30 cellular contexts compared by ENCODE assay signal in genomic region chr12:47992776-47993175, GRCh38. TPM values are rescaled to one million over a fixed set of nuclear protein-coding genes. Genes with fewer than 3 reads are reported as not detected.
"Had no signal": no experiment of that assay in that cellular context is flagged by ENCODE, and none has a peak within 500 bp of the region (broad histone marks: within the 10 kb centered on the region; RNA-seq: fewer than 3 reads in every experiment).

No MANE protein-coding gene starts in this region.

- ATAC-seq: activated CD4-positive, alpha-beta T cell treated with anti-CD3 and anti-CD28 coated beads for 36 hours; activated CD8-positive, alpha-beta T cell treated with anti-CD3 and anti-CD28 coated beads, Interleukin-2, amount 10 ng/mL, durations not matched to agents 7 days and 5 days; Panc1 had no signal

- DNase-seq: activated CD4-positive, alpha-beta T cell treated with anti-CD3 and anti-CD28 coated beads for 36 hours; activated CD4-positive, alpha-beta T cell treated with anti-CD3 and anti-CD28 coated beads, Interleukin-2, amount 10 ng/mL, durations not matched to agents 7 days and 5 days; activated CD4-positive, alpha-beta T cell treated with anti-CD3 and anti-CD28 coated beads, Interleukin-2, amount 50 U/mL, for 48 hours; activated CD8-positive, alpha-beta memory T cell treated with anti-CD3 and anti-CD28 coated beads, Interleukin-2, amount 50 U/mL, for 48 hours; activated CD8-positive, alpha-beta T cell treated with anti-CD3 and anti-CD28 coated beads, Interleukin-2, amount 10 ng/mL, durations not matched to agents 7 days and 5 days; activated gamma-delta T cell; activated naive CD4-positive, alpha-beta T cell treated with Interleukin-2 at 50 U/mL for 16 hours; activated naive CD8-positive, alpha-beta T cell treated with anti-CD3 and anti-CD28 coated beads, Interleukin-2, amount 10 ng/mL, durations not matched to agents 7 days and 5 days; activated T-cell treated with anti-CD3 and anti-CD28 coated beads, Interleukin-2, amount 50 U/mL, for 48 hours; amygdala; MM.1S; MV-4-11; NCI-H1092; NCI-H1436 treated with DMSO at 0.1 percent for 48 hours; NCI-H1694 treated with DMSO at 0.1 percent for 48 hours; NCI-H2029; NCI-H345; NCI-H524 treated with DMSO at 0.1 percent for 48 hours; SHP77; SJCRH30; T1000; WERI-Rb-1 had no signal

- H3K9me3 ChIP-seq: ascending aorta, SJCRH30 had no signal

- H3K9me3 Mint-ChIP-seq: activated CD4-positive, alpha-beta T cell treated with anti-CD3 and anti-CD28 coated beads, Interleukin-2, amount 10 ng/mL, durations not matched to agents 7 days and 5 days; activated naive CD4-positive, alpha-beta T cell treated with anti-CD3 and anti-CD28 coated beads, Interleukin-2, amount 50 U/mL, for 24 hours; activated naive CD8-positive, alpha-beta T cell treated with anti-CD3 and anti-CD28 coated beads, Interleukin-2, amount 10 ng/mL, durations not matched to agents 7 days and 5 days had no signal

- H3K27ac Mint-ChIP-seq: activated CD4-positive, alpha-beta T cell treated with anti-CD3 and anti-CD28 coated beads for 36 hours; activated CD4-positive, alpha-beta T cell treated with anti-CD3 and anti-CD28 coated beads, Interleukin-2, amount 10 ng/mL, durations not matched to agents 7 days and 5 days; activated CD8-positive, alpha-beta T cell treated with anti-CD3 and anti-CD28 coated beads, Interleukin-2, amount 10 ng/mL, durations not matched to agents 7 days and 5 days; activated naive CD4-positive, alpha-beta T cell treated with anti-CD3 and anti-CD28 coated beads, Interleukin-2, amount 50 U/mL, for 24 hours; activated naive CD8-positive, alpha-beta T cell treated with anti-CD3 and anti-CD28 coated beads, Interleukin-2, amount 10 ng/mL, durations not matched to agents 7 days and 5 days had no signal

- H3K4me3 Mint-ChIP-seq: activated CD4-positive, alpha-beta T cell treated with anti-CD3 and anti-CD28 coated beads for 36 hours; activated CD4-positive, alpha-beta T cell treated with anti-CD3 and anti-CD28 coated beads, Interleukin-2, amount 10 ng/mL, durations not matched to agents 7 days and 5 days; activated CD8-positive, alpha-beta T cell treated with anti-CD3 and anti-CD28 coated beads, Interleukin-2, amount 10 ng/mL, durations not matched to agents 7 days and 5 days; activated naive CD4-positive, alpha-beta T cell treated with anti-CD3 and anti-CD28 coated beads, Interleukin-2, amount 50 U/mL, for 24 hours; activated naive CD8-positive, alpha-beta T cell treated with anti-CD3 and anti-CD28 coated beads, Interleukin-2, amount 10 ng/mL, durations not matched to agents 7 days and 5 days had no signal

- H3K27me3 ChIP-seq: ascending aorta, SJCRH30 had no signal

- H3K36me3 ChIP-seq: ascending aorta, WERI-Rb-1 had no signal

- H3K4me3 ChIP-seq: ascending aorta, SJCRH30, SK-N-MC had no signal

- H3K36me3 Mint-ChIP-seq: activated naive CD4-positive, alpha-beta T cell treated with anti-CD3 and anti-CD28 coated beads, Interleukin-2, amount 50 U/mL, for 24 hours; activated naive CD8-positive, alpha-beta T cell treated with anti-CD3 and anti-CD28 coated beads, Interleukin-2, amount 10 ng/mL, durations not matched to agents 7 days and 5 days had no signal

- H3K4me1 ChIP-seq: ascending aorta had no signal

- H3K27ac ChIP-seq: ascending aorta, KMS-11, SJCRH30, SK-N-MC had no signal

RNA-seq across cellular contexts. Expression of gene COL2A1, which starts 11.5 kb away (rescaled TPM):
- total RNA-seq: activated CD4-positive, alpha-beta T cell treated with anti-CD3 and anti-CD28 coated beads, Interleukin-2, amount 10 ng/mL, durations not matched to agents 7 days and 5 days; activated CD8-positive, alpha-beta T cell treated with anti-CD3 and anti-CD28 coated beads, Interleukin-2, amount 10 ng/mL, durations not matched to agents 7 days and 5 days; activated naive CD8-positive, alpha-beta T cell treated with anti-CD3 and anti-CD28 coated beads, Interleukin-2, amount 10 ng/mL, durations not matched to agents 7 days and 5 days; ascending aorta; LHCN-M2; RPMI7951; T-helper 1 cell treated with Interleukin-12 subunit alpha and Interleukin-12 subunit beta and Interleukin-4 antibody, amounts not matched to agents 30 ng/mL and 1 ng/mL, for 36 hours had no signal
